In genomic region chr9:37575511-37575914, GRCh38 we compare ENCODE assay signal across 8 cellular contexts. TPM values are rescaled to one million over a fixed set of nuclear protein-coding genes. Genes with fewer than 3 reads are reported as not detected.
A peak's percentile ranks its signal among the peaks of the same experiment; 100 is the strongest.
DNase-seq lines count a peak whose midpoint lies in the region; ATAC-seq, FAIRE-seq and TF ChIP-seq lines count a peak whose summit lies in the region.

No MANE protein-coding gene starts in this region.

- peaks cover 30% of the 10 kb centered on the region for H3K4me1 Mint-ChIP-seq in endothelial cell (ENCODE audit: unreplicated experiment)
- H3K4me1 Mint-ChIP-seq in naive thymus-derived CD8-positive, alpha-beta T cell, result peaks cover 9 to 31% (median 21%) of the 10 kb centered on the region in 4 donors

- no peaks in the 10 kb centered on the region for H3K9me2 ChIP-seq in GM23248 (ENCODE audit: insufficient read depth)

- FAIRE-seq in GM12891 (lab: Jason Lieb, UNC) (peak; percentile 33), frontal cortex (lab: Jason Lieb, UNC) (no peak)

- no peak for TF ChIP-seq CTCF in endothelial cell (IDR thresholded peaks at IDR 0.05; ENCODE audit: unreplicated experiment)

- peaks cover 32% of the 10 kb centered on the region for H3F3A ChIP-seq in GM23248 (ENCODE audit: insufficient read depth)

- peaks cover 27% of the 10 kb centered on the region for H3K4me1 ChIP-seq in GM23248 (ENCODE audit: insufficient read depth)

- H3K9me3 Mint-ChIP-seq in endothelial cell (ENCODE audit: unreplicated experiment), result no peaks in the 10 kb centered on the region
- no peaks in the 10 kb centered on the region for H3K9me3 Mint-ChIP-seq in naive thymus-derived CD8-positive, alpha-beta T cell

- peak overlapping the region; percentile 24 for H3K27ac Mint-ChIP-seq in endothelial cell (ENCODE audit: unreplicated experiment)
- peak overlapping the region in 5 of 10 donors; percentile 5 to 80 (median 28) for H3K27ac Mint-ChIP-seq in naive thymus-derived CD8-positive, alpha-beta T cell

- no peak for TF ChIP-seq POLR2A in GM12891 (IDR thresholded peaks at IDR 0.05; ENCODE audit: low read depth, low read length)

- peak overlapping the region; percentile 87 for H3K9ac ChIP-seq in GM23248

- peaks cover 63% of the 10 kb centered on the region for H3K79me2 ChIP-seq in GM23248 (ENCODE audit: insufficient read depth)

- H3K9me3 ChIP-seq in GM23248 (ENCODE audit: low read depth), result no peaks in the 10 kb centered on the region

- peak overlapping the region; percentile 82 for H2AFZ ChIP-seq in GM23248

- DNase-seq in GM12891 (ENCODE audit: insufficient read length, low spot score) (no peak), GM23248 (peak; percentile 47), NCI-H524 treated with DMSO at 0.1 percent for 48 hours (lab: John Stamatoyannopoulos, UW) (peak; percentile 23), endothelial cell (ENCODE audit: low spot score) (no peak), DMS53 (lab: John Stamatoyannopoulos, UW) (no peak), MV-4-11 (lab: John Stamatoyannopoulos, UW) (no peak), frontal cortex (ENCODE audit: low spot score in 2 of 2) (no peak)
- no peak for DNase-seq in naive thymus-derived CD8-positive, alpha-beta T cell

- H3K27me3 ChIP-seq in GM23248 (replicated peaks; ENCODE audit: insufficient read depth), result no peaks in the 10 kb centered on the region

- in situ Hi-C loops in GM23248 (cut with MboI), result loop anchor here (25.0 kb wide), 1 partner anchor 762 kb away; no protein-coding TSS in a partner anchor

- H3K36me3 ChIP-seq in GM23248 (ENCODE audit: low read depth), result no peaks in the 10 kb centered on the region

- peak; percentile 23 to 26 for ATAC-seq in naive thymus-derived CD8-positive, alpha-beta T cell

- POLR2A ChIA-PET in naive thymus-derived CD8-positive, alpha-beta T cell (lab: Charles Lee), result interaction anchor here (1.0 to 2.3 kb wide), 3 partner anchors 9 to 110 kb away, joined by 3 to 10 read pairs (median 4); partner anchors contain the start of gene TOMM5

- H3K4me3 Mint-ChIP-seq in endothelial cell (ENCODE audit: unreplicated experiment), result peak overlapping the region; percentile 90
- peak overlapping the region; percentile 75 to 89 (median 82) for H3K4me3 Mint-ChIP-seq in naive thymus-derived CD8-positive, alpha-beta T cell

- WGBS in GM23248 (ENCODE audit: low coverage in 1 of 2, low lambda C conversion rate in 2 of 2, missing lambda C conversion rate in 2 of 2), 2 experiments, result 1 to 5% methylated on average over 5 of the region's 5 CpGs

- peak overlapping the region; percentile 64 for H3K27ac ChIP-seq in GM23248

- H4K20me1 ChIP-seq in GM23248 (ENCODE audit: insufficient read depth), result no peaks in the 10 kb centered on the region

- no peaks in the 10 kb centered on the region for H3K36me3 Mint-ChIP-seq in endothelial cell (ENCODE audit: low read depth, unreplicated experiment)
- H3K36me3 Mint-ChIP-seq in naive thymus-derived CD8-positive, alpha-beta T cell, result peaks cover 0 to 8% (median 0%) of the 10 kb centered on the region in 3 donors

- peak overlapping the region; percentile 87 for H3K4me2 ChIP-seq in GM23248 (ENCODE audit: unreplicated experiment)

- H3K4me3 ChIP-seq in GM23248, result peak overlapping the region; percentile 78

- peaks cover 3% of the 10 kb centered on the region for H3K27me3 Mint-ChIP-seq in endothelial cell (ENCODE audit: unreplicated experiment)
- peaks cover 0 to 2% (median 0%) of the 10 kb centered on the region in 5 donors for H3K27me3 Mint-ChIP-seq in naive thymus-derived CD8-positive, alpha-beta T cell

TF ChIP-seq in GM12891, 5 proteins besides CTCF, POLR2A, EP300 and RAD21:
- no peak for TF ChIP-seq SPI1 (IDR thresholded peaks at IDR 0.05; ENCODE audit: low read depth, low read length)
- TF ChIP-seq POU2F2 (IDR thresholded peaks at IDR 0.05; ENCODE audit: low read depth, low read length), result peak; percentile 97

RNA-seq across cellular contexts. Expression of gene FBXO10, which starts 0.7 kb away (rescaled TPM):
- polyA plus RNA-seq in GM12891 (2012; ENCODE audit: low read depth, missing spikeins), result 16.6 TPM
- total RNA-seq in GM23248 (2014; rRNA removed; shearing (Covaris generic)), result 2.9 and 9.9 TPM in 2 replicates
- 4.4 and 4.5 TPM in 2 replicates for polyA plus RNA-seq in GM23248 (2016; fragmentation: Nextera tagmentation; extraction: Ambion mirVana)
- total RNA-seq in endothelial cell (ENCODE audit: unreplicated experiment) (24.2 TPM), frontal cortex (8.6 TPM)
- 1 to 10 TPM; 1.7 to 2.4 TPM for total RNA-seq in naive thymus-derived CD8-positive, alpha-beta T cell
- under 1 TPM; 0.20 to 0.77 (median 0.40) TPM for polyA plus RNA-seq in naive thymus-derived CD8-positive, alpha-beta T cell

RNA-seq across cellular contexts. Expression of gene TOMM5, which starts 16.9 kb away (rescaled TPM):
- 242 TPM for polyA plus RNA-seq in GM12891 (2012; ENCODE audit: low read depth, missing spikeins)
- 122 and 130 TPM in 2 replicates for total RNA-seq in GM23248 (2014; rRNA removed; shearing (Covaris generic))
- polyA plus RNA-seq in GM23248 (2016; fragmentation: Nextera tagmentation; extraction: Ambion mirVana), result 282 and 288 TPM in 2 replicates
- 52.5 TPM for total RNA-seq in endothelial cell (ENCODE audit: unreplicated experiment)
- 10 to 100 TPM; 46.4 to 48.6 TPM for total RNA-seq in naive thymus-derived CD8-positive, alpha-beta T cell
- polyA plus RNA-seq in naive thymus-derived CD8-positive, alpha-beta T cell, result 100 to 1,000 TPM; 145 to 176 (median 169) TPM
- 75.0 TPM for total RNA-seq in frontal cortex

Comparison
In these comparisons a context has a peak if more than half of its experiments do, and no peak if none do; other contexts are left out.
1. DNase-seq: peak in GM23248 (single experiment) and NCI-H524 treated with DMSO at 0.1 percent for 48 hours (single experiment); none in GM12891 (single experiment), endothelial cell (single experiment), naive thymus-derived CD8-positive, alpha-beta T cell (0 of 10), DMS53 (single experiment), MV-4-11 (single experiment) and frontal cortex (0 of 2).